28 cellular contexts compared by ENCODE assay signal in the genomic region with DNA sequence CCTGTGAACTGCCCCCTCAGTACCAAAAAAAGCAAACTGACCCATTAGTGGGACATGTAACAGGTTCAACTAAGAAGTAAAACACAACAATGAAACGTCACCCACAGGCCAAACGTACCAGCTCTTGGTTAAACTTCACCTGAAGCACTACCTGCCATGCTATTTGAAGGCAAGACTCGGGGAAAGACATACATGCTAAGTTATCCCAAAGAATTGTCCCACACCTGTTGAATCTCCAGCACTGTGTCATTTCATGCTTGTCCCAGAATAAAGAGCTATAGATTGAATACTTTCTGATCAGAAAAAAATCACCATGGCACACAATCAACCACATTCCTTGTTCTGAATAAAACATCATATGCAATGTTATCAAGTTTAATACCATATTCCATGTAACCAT.
"Had no signal": no experiment of that assay in that cellular context is flagged by ENCODE, and none has a peak within 500 bp of the region (broad histone marks: within the 10 kb centered on the region; RNA-seq: fewer than 3 reads in every experiment).

No MANE protein-coding gene starts in this region.

- DNase-seq: stimulated activated CD4-positive, alpha-beta T cell treated with anti-CD3 and anti-CD28 coated beads, Interleukin-2, amount 100 ng/mL, for 48 hours; stimulated activated CD4-positive, alpha-beta T cell treated with anti-CD3 and anti-CD28 coated beads, Interleukin-4, amount 100 ng/mL, for 1 hour; stimulated activated CD4-positive, alpha-beta T cell treated with anti-CD3 and anti-CD28 coated beads, Interleukin-4, amount 100 ng/mL, for 24 hours; stimulated activated CD4-positive, alpha-beta T cell treated with anti-CD3 and anti-CD28 coated beads, Interleukin-4, amount 100 ng/mL, for 4 hours; stimulated activated CD8-positive, alpha-beta memory T cell treated with anti-CD3 and anti-CD28 coated beads, Interleukin-4, amount 100 ng/mL, for 48 hours; stimulated activated naive B cell treated with anti-CD40 and anti-IgM and Interleukin-4, amounts not matched to agents 10 μg/mL and 1 μg/mL and 100 μg/mL, for 72 hours; stimulated activated naive CD4-positive, alpha-beta T cell; stimulated activated naive CD4-positive, alpha-beta T cell treated with Interleukin-2 at 50 U/mL for 16 hours; stimulated activated naive CD8-positive, alpha-beta T cell treated with anti-CD3 and anti-CD28 coated beads, Interleukin-15, amount 100 ng/mL, for 72 hours; stimulated activated naive CD8-positive, alpha-beta T cell treated with anti-CD3 and anti-CD28 coated beads, Interleukin-15, Interleukin-2, amounts not matched to agents 100 U/mL and 50 U/mL, for 24 hours; stomach; substantia nigra; testis; thyroid gland; tibial artery; transverse colon; trophoblast cell; upper lobe of left lung; upper lobe of right lung; uterus had no signal

- H3K4me3 Mint-ChIP-seq: stimulated activated effector memory CD8-positive, alpha-beta T cell treated with anti-CD3 and anti-CD28 coated beads, Interleukin-12 subunit alpha, Interleukin-12 subunit beta, amount 100 ng/mL, for 72 hours; stimulated activated memory B cell treated with anti-CD40 and anti-IgM and Interleukin-4, amounts not matched to agents 10 μg/mL and 1 μg/mL and 100 μg/mL, for 72 hours; stimulated activated naive B cell treated with anti-CD40 and anti-IgM and Interleukin-4, amounts not matched to agents 10 μg/mL and 1 μg/mL and 100 μg/mL, for 72 hours; stimulated activated naive CD8-positive, alpha-beta T cell treated with anti-CD3 and anti-CD28 coated beads, Interleukin-15, amount 100 ng/mL, for 72 hours; stimulated activated naive CD8-positive, alpha-beta T cell treated with anti-CD3 and anti-CD28 coated beads, Interleukin-15, Interleukin-2, amounts not matched to agents 100 ng/mL and 50 ng/mL, for 24 hours; type B pancreatic cell had no signal

- H3K4me3 ChIP-seq: stomach, suprapubic skin, testis, thoracic aorta, thyroid gland, tibial artery, tibial nerve, transverse colon, upper lobe of left lung, upper lobe of right lung, uterus, vagina had no signal

- H3K4me1 Mint-ChIP-seq: stimulated activated effector memory CD8-positive, alpha-beta T cell treated with anti-CD3 and anti-CD28 coated beads, Interleukin-12 subunit alpha, Interleukin-12 subunit beta, amount 100 ng/mL, for 72 hours; stimulated activated memory B cell treated with anti-CD40 and anti-IgM and Interleukin-4, amounts not matched to agents 10 μg/mL and 1 μg/mL and 100 μg/mL, for 72 hours; stimulated activated naive B cell treated with anti-CD40 and anti-IgM and Interleukin-4, amounts not matched to agents 10 μg/mL and 1 μg/mL and 100 μg/mL, for 72 hours; stimulated activated naive CD8-positive, alpha-beta T cell treated with anti-CD3 and anti-CD28 coated beads, Interleukin-15, amount 100 ng/mL, for 72 hours had no signal

- H3K36me3 Mint-ChIP-seq: stimulated activated effector memory CD8-positive, alpha-beta T cell treated with anti-CD3 and anti-CD28 coated beads, Interleukin-12 subunit alpha, Interleukin-12 subunit beta, amount 100 ng/mL, for 72 hours; stimulated activated memory B cell treated with anti-CD40 and anti-IgM and Interleukin-4, amounts not matched to agents 10 μg/mL and 1 μg/mL and 100 μg/mL, for 72 hours; stimulated activated naive B cell treated with anti-CD40 and anti-IgM and Interleukin-4, amounts not matched to agents 10 μg/mL and 1 μg/mL and 100 μg/mL, for 72 hours; type B pancreatic cell had no signal

- H3K9me3 Mint-ChIP-seq: stimulated activated naive B cell treated with anti-CD40 and anti-IgM and Interleukin-4, amounts not matched to agents 10 μg/mL and 1 μg/mL and 100 μg/mL, for 72 hours; stimulated activated naive CD8-positive, alpha-beta T cell treated with anti-CD3 and anti-CD28 coated beads, Interleukin-15, Interleukin-2, amounts not matched to agents 100 ng/mL and 50 ng/mL, for 24 hours; type B pancreatic cell had no signal

- H3K36me3 ChIP-seq: stomach, suprapubic skin, thoracic aorta, thyroid gland, tibial artery, tibial nerve, transverse colon, upper lobe of left lung, upper lobe of right lung, uterus, vagina had no signal

- H3K27me3 ChIP-seq: stomach, suprapubic skin, testis, thyroid gland, tibial artery, tibial nerve, transverse colon, upper lobe of left lung, upper lobe of right lung, uterus, vagina had no signal

- H3K27ac Mint-ChIP-seq: stimulated activated effector memory CD8-positive, alpha-beta T cell treated with anti-CD3 and anti-CD28 coated beads, Interleukin-12 subunit alpha, Interleukin-12 subunit beta, amount 100 ng/mL, for 72 hours; stimulated activated memory B cell treated with anti-CD40 and anti-IgM and Interleukin-4, amounts not matched to agents 10 μg/mL and 1 μg/mL and 100 μg/mL, for 72 hours; stimulated activated naive B cell treated with anti-CD40 and anti-IgM and Interleukin-4, amounts not matched to agents 10 μg/mL and 1 μg/mL and 100 μg/mL, for 72 hours; stimulated activated naive CD8-positive, alpha-beta T cell treated with anti-CD3 and anti-CD28 coated beads, Interleukin-15, Interleukin-2, amounts not matched to agents 100 ng/mL and 50 ng/mL, for 24 hours; type B pancreatic cell had no signal

- H3K4me1 ChIP-seq: stomach, suprapubic skin, testis, tibial artery, transverse colon, upper lobe of right lung, uterus, vagina had no signal

- H3K9me3 ChIP-seq: stomach, suprapubic skin, testis, thoracic aorta, thyroid gland, tibial artery, tibial nerve, transverse colon, upper lobe of left lung, upper lobe of right lung, uterus, vagina had no signal

- H3K27me3 Mint-ChIP-seq: stimulated activated naive B cell treated with anti-CD40 and anti-IgM and Interleukin-4, amounts not matched to agents 10 μg/mL and 1 μg/mL and 100 μg/mL, for 72 hours; stimulated activated naive CD8-positive, alpha-beta T cell treated with anti-CD3 and anti-CD28 coated beads, Interleukin-15, Interleukin-2, amounts not matched to agents 100 ng/mL and 50 ng/mL, for 24 hours had no signal

- ATAC-seq: stimulated activated effector memory CD8-positive, alpha-beta T cell treated with anti-CD3 and anti-CD28 coated beads, Interleukin-12 subunit alpha, Interleukin-12 subunit beta, amount 100 ng/mL, for 72 hours; stimulated activated memory B cell treated with anti-CD40 and anti-IgM and Interleukin-4, amounts not matched to agents 10 μg/mL and 1 μg/mL and 100 μg/mL, for 72 hours; stimulated activated naive B cell treated with anti-CD40 and anti-IgM and Interleukin-4, amounts not matched to agents 10 μg/mL and 1 μg/mL and 100 μg/mL, for 72 hours; stimulated activated naive CD8-positive, alpha-beta T cell treated with anti-CD3 and anti-CD28 coated beads, Interleukin-15, amount 100 ng/mL, for 72 hours; stimulated activated naive CD8-positive, alpha-beta T cell treated with anti-CD3 and anti-CD28 coated beads, Interleukin-15, Interleukin-2, amounts not matched to agents 100 U/mL and 50 U/mL, for 24 hours; upper lobe of right lung had no signal

- H3K27ac ChIP-seq: stomach, suprapubic skin, testis, thoracic aorta, thyroid gland, tibial artery, tibial nerve, transverse colon, upper lobe of left lung, upper lobe of right lung, uterus, vagina had no signal
